1 cellular context compared by ENCODE assay signal in genomic region chr19:40751065-40751923, GRCh38.
TF ChIP-seq lines count a peak whose summit lies in the region.

Gene SNRPA, plus strand, starts transcription at chr19:40751203. Its CDS starts 206 bp downstream, at chr19:40751409.

TF ChIP-seq in K562, 482 proteins besides CTCF, POLR2A, EP300 and RAD21 (continued from another document and continues in another):
- TF ChIP-seq CHAMP1 (IDR thresholded peaks at IDR 0.05) (no peak), SNIP1 (IDR thresholded peaks at IDR 0.05; ENCODE audit: low read depth) (peak; percentile 41; the same call in 1 of the 2 replicates), ELF4 (CRISPR knock-in tag; IDR thresholded peaks at IDR 0.05) (no peak), ZNF639 (CRISPR knock-in tag; conservative IDR thresholded peaks at IDR 0.05 in 1 of 2, IDR thresholded peaks at IDR 0.05 in 1 of 2) (0 out of 4 replicates have a peak, but pooled peaks of 1 of the 2 experiments have one; percentile 46), HEY1 (CRISPR knock-in tag; IDR thresholded peaks at IDR 0.05; ENCODE audit: borderline replicate concordance) (no peak), EZH2 (IDR thresholded peaks at IDR 0.05; ENCODE audit: borderline replicate concordance, low read depth, low read length) (no peak), CLOCK (CRISPR knock-in tag; IDR thresholded peaks at IDR 0.05; ENCODE audit: borderline replicate concordance) (no peak), ZNF561 (CRISPR knock-in tag; conservative IDR thresholded peaks at IDR 0.05) (no peak), RBFOX2 (IDR thresholded peaks at IDR 0.05; ENCODE audit: low read depth, low read length) (peak; percentile 92), TAF7 (tag; IDR thresholded peaks at IDR 0.05) (no peak), BRD4 (IDR thresholded peaks at IDR 0.05) (peak; percentile 80; the same call in 1 of the 2 replicates), BDP1 (IDR thresholded peaks at IDR 0.05; ENCODE audit: insufficient read depth, insufficient read length) (no peak), TSC22D4 (tag; IDR thresholded peaks at IDR 0.05) (no peak), NUFIP1 (IDR thresholded peaks at IDR 0.05; ENCODE audit: partially characterized antibody) (no peak), CCAR2 (IDR thresholded peaks at IDR 0.05; ENCODE audit: low read depth, low read length) (no peak), ZNF584 (CRISPR knock-in tag; IDR thresholded peaks at IDR 0.05; ENCODE audit: low read depth) (no peak), TCF3 (CRISPR knock-in tag; IDR thresholded peaks at IDR 0.05) (no peak), PRMT5 (CRISPR knock-in tag; IDR thresholded peaks at IDR 0.05) (no peak), HDAC6 (IDR thresholded peaks at IDR 0.05; ENCODE audit: low read depth, low read length) (no peak), TCFL5 (CRISPR knock-in tag; conservative IDR thresholded peaks at IDR 0.05) (no peak), RBM34 (IDR thresholded peaks at IDR 0.05; ENCODE audit: borderline replicate concordance, insufficient read depth, low read length) (no peak), SRSF7 (optimal IDR thresholded peaks at IDR 0.05; ENCODE audit: low read depth, low read length) (no peak), ZNF507 (tag; conservative IDR thresholded peaks at IDR 0.05) (no peak), RNF2 (IDR thresholded peaks at IDR 0.05) (peak; percentile 22; the same call in 1 of the 2 replicates), SLC30A9 (CRISPR knock-in tag; IDR thresholded peaks at IDR 0.05) (no peak), OTX1 (CRISPR knock-in tag; IDR thresholded peaks at IDR 0.05) (no peak), HNRNPL (IDR thresholded peaks at IDR 0.05; ENCODE audit: low read depth, low read length) (no peak), NRF1 (conservative IDR thresholded peaks at IDR 0.05 in 1 of 2, IDR thresholded peaks at IDR 0.05 in 1 of 2) (peak; percentile 11 to 58; a peak in 2 of 4 replicates), GABPB2 (CRISPR knock-in tag; conservative IDR thresholded peaks at IDR 0.05) (no peak), NCOA1 (IDR thresholded peaks at IDR 0.05; ENCODE audit: low read depth) (no peak), TRIM24 (IDR thresholded peaks at IDR 0.05) (no peak), KDM2B (CRISPR knock-in tag; IDR thresholded peaks at IDR 0.05) (no peak), TFE3 (CRISPR knock-in tag; IDR thresholded peaks at IDR 0.05) (no peak), ZNF143 (CRISPR knock-in tag; IDR thresholded peaks at IDR 0.05) (peak; percentile 74), ZNF384 (IDR thresholded peaks at IDR 0.05; ENCODE audit: low read depth, low read length) (no peak), KDM1A (IDR thresholded peaks at IDR 0.05) (no peak)
- TF ChIP-seq, protein P1, sequence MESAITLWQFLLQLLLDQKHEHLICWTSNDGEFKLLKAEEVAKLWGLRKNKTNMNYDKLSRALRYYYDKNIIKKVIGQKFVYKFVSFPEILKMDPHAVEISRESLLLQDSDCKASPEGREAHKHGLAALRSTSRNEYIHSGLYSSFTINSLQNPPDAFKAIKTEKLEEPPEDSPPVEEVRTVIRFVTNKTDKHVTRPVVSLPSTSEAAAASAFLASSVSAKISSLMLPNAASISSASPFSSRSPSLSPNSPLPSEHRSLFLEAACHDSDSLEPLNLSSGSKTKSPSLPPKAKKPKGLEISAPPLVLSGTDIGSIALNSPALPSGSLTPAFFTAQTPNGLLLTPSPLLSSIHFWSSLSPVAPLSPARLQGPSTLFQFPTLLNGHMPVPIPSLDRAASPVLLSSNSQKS (CRISPR knock-in tag; IDR thresholded peaks at IDR 0.05), result no peak
- TF ChIP-seq, protein P2, sequence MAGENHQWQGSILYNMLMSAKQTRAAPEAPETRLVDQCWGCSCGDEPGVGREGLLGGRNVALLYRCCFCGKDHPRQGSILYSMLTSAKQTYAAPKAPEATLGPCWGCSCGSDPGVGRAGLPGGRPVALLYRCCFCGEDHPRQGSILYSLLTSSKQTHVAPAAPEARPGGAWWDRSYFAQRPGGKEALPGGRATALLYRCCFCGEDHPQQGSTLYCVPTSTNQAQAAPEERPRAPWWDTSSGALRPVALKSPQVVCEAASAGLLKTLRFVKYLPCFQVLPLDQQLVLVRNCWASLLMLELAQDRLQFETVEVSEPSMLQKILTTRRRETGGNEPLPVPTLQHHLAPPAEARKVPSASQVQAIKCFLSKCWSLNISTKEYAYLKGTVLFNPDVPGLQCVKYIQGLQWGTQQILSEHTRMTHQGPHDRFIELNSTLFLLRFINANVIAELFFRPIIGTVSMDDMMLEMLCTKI (IDR thresholded peaks at IDR 0.05; ENCODE audit: partially characterized antibody), result no peak
- TF ChIP-seq, protein P3, sequence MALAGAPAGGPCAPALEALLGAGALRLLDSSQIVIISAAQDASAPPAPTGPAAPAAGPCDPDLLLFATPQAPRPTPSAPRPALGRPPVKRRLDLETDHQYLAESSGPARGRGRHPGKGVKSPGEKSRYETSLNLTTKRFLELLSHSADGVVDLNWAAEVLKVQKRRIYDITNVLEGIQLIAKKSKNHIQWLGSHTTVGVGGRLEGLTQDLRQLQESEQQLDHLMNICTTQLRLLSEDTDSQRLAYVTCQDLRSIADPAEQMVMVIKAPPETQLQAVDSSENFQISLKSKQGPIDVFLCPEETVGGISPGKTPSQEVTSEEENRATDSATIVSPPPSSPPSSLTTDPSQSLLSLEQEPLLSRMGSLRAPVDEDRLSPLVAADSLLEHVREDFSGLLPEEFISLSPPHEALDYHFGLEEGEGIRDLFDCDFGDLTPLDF (CRISPR knock-in tag; IDR thresholded peaks at IDR 0.05), result peak; percentile 46; the same call in 1 of the 2 replicates
- TF ChIP-seq, protein P4, sequence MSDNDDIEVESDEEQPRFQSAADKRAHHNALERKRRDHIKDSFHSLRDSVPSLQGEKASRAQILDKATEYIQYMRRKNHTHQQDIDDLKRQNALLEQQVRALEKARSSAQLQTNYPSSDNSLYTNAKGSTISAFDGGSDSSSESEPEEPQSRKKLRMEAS (CRISPR knock-in tag; IDR thresholded peaks at IDR 0.05), result peak; percentile 85
- TF ChIP-seq, protein P5, sequence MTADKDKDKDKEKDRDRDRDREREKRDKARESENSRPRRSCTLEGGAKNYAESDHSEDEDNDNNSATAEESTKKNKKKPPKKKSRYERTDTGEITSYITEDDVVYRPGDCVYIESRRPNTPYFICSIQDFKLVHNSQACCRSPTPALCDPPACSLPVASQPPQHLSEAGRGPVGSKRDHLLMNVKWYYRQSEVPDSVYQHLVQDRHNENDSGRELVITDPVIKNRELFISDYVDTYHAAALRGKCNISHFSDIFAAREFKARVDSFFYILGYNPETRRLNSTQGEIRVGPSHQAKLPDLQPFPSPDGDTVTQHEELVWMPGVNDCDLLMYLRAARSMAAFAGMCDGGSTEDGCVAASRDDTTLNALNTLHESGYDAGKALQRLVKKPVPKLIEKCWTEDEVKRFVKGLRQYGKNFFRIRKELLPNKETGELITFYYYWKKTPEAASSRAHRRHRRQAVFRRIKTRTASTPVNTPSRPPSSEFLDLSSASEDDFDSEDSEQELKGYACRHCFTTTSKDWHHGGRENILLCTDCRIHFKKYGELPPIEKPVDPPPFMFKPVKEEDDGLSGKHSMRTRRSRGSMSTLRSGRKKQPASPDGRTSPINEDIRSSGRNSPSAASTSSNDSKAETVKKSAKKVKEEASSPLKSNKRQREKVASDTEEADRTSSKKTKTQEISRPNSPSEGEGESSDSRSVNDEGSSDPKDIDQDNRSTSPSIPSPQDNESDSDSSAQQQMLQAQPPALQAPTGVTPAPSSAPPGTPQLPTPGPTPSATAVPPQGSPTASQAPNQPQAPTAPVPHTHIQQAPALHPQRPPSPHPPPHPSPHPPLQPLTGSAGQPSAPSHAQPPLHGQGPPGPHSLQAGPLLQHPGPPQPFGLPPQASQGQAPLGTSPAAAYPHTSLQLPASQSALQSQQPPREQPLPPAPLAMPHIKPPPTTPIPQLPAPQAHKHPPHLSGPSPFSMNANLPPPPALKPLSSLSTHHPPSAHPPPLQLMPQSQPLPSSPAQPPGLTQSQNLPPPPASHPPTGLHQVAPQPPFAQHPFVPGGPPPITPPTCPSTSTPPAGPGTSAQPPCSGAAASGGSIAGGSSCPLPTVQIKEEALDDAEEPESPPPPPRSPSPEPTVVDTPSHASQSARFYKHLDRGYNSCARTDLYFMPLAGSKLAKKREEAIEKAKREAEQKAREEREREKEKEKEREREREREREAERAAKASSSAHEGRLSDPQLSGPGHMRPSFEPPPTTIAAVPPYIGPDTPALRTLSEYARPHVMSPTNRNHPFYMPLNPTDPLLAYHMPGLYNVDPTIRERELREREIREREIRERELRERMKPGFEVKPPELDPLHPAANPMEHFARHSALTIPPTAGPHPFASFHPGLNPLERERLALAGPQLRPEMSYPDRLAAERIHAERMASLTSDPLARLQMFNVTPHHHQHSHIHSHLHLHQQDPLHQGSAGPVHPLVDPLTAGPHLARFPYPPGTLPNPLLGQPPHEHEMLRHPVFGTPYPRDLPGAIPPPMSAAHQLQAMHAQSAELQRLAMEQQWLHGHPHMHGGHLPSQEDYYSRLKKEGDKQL (CRISPR knock-in tag; IDR thresholded peaks at IDR 0.05; ENCODE audit: borderline replicate concordance), result no peak
- TF ChIP-seq, protein P6, sequence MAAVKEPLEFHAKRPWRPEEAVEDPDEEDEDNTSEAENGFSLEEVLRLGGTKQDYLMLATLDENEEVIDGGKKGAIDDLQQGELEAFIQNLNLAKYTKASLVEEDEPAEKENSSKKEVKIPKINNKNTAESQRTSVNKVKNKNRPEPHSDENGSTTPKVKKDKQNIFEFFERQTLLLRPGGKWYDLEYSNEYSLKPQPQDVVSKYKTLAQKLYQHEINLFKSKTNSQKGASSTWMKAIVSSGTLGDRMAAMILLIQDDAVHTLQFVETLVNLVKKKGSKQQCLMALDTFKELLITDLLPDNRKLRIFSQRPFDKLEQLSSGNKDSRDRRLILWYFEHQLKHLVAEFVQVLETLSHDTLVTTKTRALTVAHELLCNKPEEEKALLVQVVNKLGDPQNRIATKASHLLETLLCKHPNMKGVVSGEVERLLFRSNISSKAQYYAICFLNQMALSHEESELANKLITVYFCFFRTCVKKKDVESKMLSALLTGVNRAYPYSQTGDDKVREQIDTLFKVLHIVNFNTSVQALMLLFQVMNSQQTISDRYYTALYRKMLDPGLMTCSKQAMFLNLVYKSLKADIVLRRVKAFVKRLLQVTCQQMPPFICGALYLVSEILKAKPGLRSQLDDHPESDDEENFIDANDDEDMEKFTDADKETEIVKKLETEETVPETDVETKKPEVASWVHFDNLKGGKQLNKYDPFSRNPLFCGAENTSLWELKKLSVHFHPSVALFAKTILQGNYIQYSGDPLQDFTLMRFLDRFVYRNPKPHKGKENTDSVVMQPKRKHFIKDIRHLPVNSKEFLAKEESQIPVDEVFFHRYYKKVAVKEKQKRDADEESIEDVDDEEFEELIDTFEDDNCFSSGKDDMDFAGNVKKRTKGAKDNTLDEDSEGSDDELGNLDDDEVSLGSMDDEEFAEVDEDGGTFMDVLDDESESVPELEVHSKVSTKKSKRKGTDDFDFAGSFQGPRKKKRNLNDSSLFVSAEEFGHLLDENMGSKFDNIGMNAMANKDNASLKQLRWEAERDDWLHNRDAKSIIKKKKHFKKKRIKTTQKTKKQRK (IDR thresholded peaks at IDR 0.05; ENCODE audit: borderline replicate concordance, low read depth, low read length), result no peak
